ENCODE assay signal across 1 cellular context in the genomic region with DNA sequence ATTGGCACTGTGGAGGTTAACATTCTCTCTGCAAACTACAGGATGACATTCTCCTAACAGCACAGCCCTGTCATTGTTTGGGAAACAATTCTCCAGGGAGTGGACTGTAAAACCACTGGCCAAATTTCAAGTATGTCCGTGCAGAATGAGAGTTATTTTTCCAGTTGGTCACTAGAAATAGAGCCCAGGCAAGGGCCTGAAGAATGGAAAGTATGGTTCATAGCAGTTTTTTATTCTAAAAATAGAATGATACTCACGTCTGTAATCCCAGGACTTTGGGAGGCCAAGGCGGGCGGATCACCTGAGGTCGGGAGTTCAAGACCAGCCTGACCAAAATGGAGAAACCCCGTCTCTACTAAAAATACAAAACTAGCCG.
TF ChIP-seq lines count a peak whose summit lies in the region.

No MANE protein-coding gene starts in this region.

TF ChIP-seq in K562, 482 proteins besides CTCF, POLR2A, EP300 and RAD21:
- TF ChIP-seq MEF2D (tag; conservative IDR thresholded peaks at IDR 0.05; ENCODE audit: low read depth) (0 out of 2 replicates have a peak, but pooled peaks have one; percentile 35), ADNP (tag; IDR thresholded peaks at IDR 0.05) (0 out of 2 replicates have a peak, but pooled peaks have one; percentile 18)
